Comparison of ENCODE assay signal across 11 cellular contexts in the genomic region with DNA sequence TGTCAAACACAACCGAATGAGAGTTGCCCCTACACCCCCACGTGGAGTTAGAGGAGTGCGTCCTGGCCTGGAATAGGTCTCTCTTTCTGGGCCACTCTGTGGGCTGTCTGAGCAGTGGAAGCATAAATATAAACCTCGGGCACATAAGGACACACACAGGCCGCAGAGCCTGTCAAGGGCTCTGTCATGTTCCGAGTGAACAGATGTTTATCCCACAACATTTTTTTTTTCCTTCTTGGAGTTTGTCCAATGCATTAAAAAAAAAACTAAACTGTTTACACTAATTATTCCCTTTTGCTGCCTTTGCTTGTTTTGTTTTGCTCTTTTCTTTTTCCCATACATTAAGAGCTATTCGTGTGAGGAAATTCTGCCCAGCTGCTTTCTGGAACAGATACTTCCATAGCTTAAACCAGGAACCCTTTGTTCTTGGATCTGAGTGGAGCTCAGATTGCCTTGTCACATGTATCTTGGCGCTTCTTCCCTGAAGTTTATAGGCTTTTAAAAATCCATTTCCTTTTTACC.
DNase-seq lines count a peak whose midpoint lies in the region; ATAC-seq and TF ChIP-seq lines count a peak whose summit lies in the region.
"Had no signal": no experiment of that assay in that cellular context is flagged by ENCODE, and none has a peak within 500 bp of the region (broad histone marks: within the 10 kb centered on the region; RNA-seq: fewer than 3 reads in every experiment).

No MANE protein-coding gene starts in this region.

- TF ChIP-seq CTCF in choroid plexus epithelial cell (conservative IDR thresholded peaks at IDR 0.05; ENCODE audit: low read depth, low read length) (no peak), lower lobe of right lung (IDR thresholded peaks at IDR 0.05) (no peak), type B pancreatic cell (conservative IDR thresholded peaks at IDR 0.05) (no peak)

- no peaks in the 10 kb centered on the region for H3K27me3 Mint-ChIP-seq in type B pancreatic cell

- no peaks in the 10 kb centered on the region for H3K9me3 Mint-ChIP-seq in type B pancreatic cell

- no peaks in the 10 kb centered on the region for H3K36me3 Mint-ChIP-seq in type B pancreatic cell

- no peak overlapping the region for H3K4me3 ChIP-seq in choroid plexus epithelial cell (ENCODE audit: low read depth, low read length)
- H3K4me3 ChIP-seq in lower lobe of right lung = no peak overlapping the region

- H3K4me1 Mint-ChIP-seq in type B pancreatic cell (ENCODE audit: unreplicated experiment) = peaks cover 22% of the 10 kb centered on the region

- intact Hi-C loops in lower lobe of right lung (cut with DNase I) = no loop called here

- peaks cover 17% of the 10 kb centered on the region for H3K4me1 ChIP-seq in lower lobe of right lung

- peak; percentile 25 for DNase-seq in NCI-H1105 (lab: John Stamatoyannopoulos, UW)
- peak; percentile 67 for DNase-seq in choroid plexus epithelial cell (ENCODE audit: low read depth)
- no peak for DNase-seq in lower lobe of right lung
- no peak for DNase-seq in type B pancreatic cell (ENCODE audit: extremely low spot score, unreplicated experiment)
- DNase-seq: activated CD4-positive, alpha-beta T cell treated with anti-CD3 and anti-CD28 coated beads for 4 hours; amniotic stem cell; MV-4-11; RPMI8226 had no signal

- H3K4me3 Mint-ChIP-seq in type B pancreatic cell = no peak overlapping the region

- ATAC-seq in lower lobe of right lung = peak; percentile 39 to 61
- no peak for ATAC-seq in activated CD4-positive, CD25-positive, alpha-beta regulatory T cell treated with anti-CD3 and anti-CD28 coated beads, Interleukin-2, amount 50 U/mL, for 24 hours
- no peak for ATAC-seq in HG03108 (IDR thresholded peaks at IDR 0.05; ENCODE audit: unreplicated experiment)
- no peak for ATAC-seq in HG03571 (IDR thresholded peaks at IDR 0.05; ENCODE audit: unreplicated experiment)

- peak overlapping the region; percentile 1 for H3K27ac Mint-ChIP-seq in type B pancreatic cell

- H3K36me3 ChIP-seq in lower lobe of right lung = no peaks in the 10 kb centered on the region

- no peaks in the 10 kb centered on the region for H3K27me3 ChIP-seq in lower lobe of right lung (ENCODE audit: low read depth)

- H3K9me3 ChIP-seq in lower lobe of right lung = no peaks in the 10 kb centered on the region

- no peak overlapping the region for H3K27ac ChIP-seq in lower lobe of right lung

Comparison
In these comparisons a context has a peak if more than half of its experiments do, and no peak if none do; other contexts are left out.
1. DNase-seq: peak in NCI-H1105 (single experiment) and choroid plexus epithelial cell (single experiment); none in lower lobe of right lung (single experiment) and type B pancreatic cell (single experiment).
2. ATAC-seq: peak in lower lobe of right lung (2 of 2); none in activated CD4-positive, CD25-positive, alpha-beta regulatory T cell treated with anti-CD3 and anti-CD28 coated beads, Interleukin-2, amount 50 U/mL, for 24 hours (0 of 2), HG03108 (single experiment) and HG03571 (single experiment).